9 cellular contexts compared by ENCODE assay signal in the genomic region with DNA sequence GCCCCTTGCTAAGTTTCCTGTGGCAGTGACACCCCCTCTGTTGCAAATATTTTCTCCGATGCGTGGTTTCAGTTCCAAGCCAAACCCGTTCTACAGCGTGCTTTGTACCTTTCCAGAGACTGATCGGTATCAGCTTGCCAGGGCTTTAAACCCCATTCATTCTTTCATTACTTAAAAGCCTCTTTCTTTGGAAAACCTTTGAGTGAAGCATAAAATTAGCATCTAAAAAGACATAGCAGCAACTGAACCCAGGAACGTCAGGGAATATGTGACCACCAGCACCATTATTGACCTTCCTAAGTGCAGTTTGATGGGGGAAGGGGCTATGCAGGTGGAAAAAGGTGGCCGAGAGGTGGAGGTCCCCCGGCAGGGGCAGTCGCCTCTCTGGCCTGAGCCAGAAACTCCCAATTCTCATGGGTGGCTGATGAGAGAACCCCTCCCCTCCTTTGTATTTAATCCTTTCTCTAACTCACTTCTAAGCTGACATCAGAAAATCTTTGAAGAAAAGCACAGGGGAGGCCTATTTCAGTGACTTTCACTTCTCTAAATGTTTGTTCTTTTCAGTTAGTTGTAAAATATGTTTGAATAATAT.
DNase-seq lines count a peak whose midpoint lies in the region; ATAC-seq and TF ChIP-seq lines count a peak whose summit lies in the region.
"Had no signal": no experiment of that assay in that cellular context is flagged by ENCODE, and none has a peak within 500 bp of the region (broad histone marks: within the 10 kb centered on the region; RNA-seq: fewer than 3 reads in every experiment).

No MANE protein-coding gene starts in this region.

- H3K9me3 Mint-ChIP-seq in T-helper 1 cell treated with Interleukin-12 subunit alpha and Interleukin-12 subunit beta and Interleukin-4 antibody, amounts not matched to agents 30 μg/mL and 1 μg/mL, for 36 hours, result peaks cover 18% of the 10 kb centered on the region
- H3K9me3 Mint-ChIP-seq in central memory CD8-positive, alpha-beta T cell, result peaks cover 8% of the 10 kb centered on the region

- H3K36me3 ChIP-seq in prostate gland, result no peaks in the 10 kb centered on the region

- peak overlapping the region; percentile 49 for H3K4me3 Mint-ChIP-seq in T-helper 1 cell treated with Interleukin-12 subunit alpha and Interleukin-12 subunit beta and Interleukin-4 antibody, amounts not matched to agents 30 μg/mL and 1 μg/mL, for 36 hours
- peak overlapping the region; percentile 69 for H3K4me3 Mint-ChIP-seq in central memory CD8-positive, alpha-beta T cell

- H3K27me3 Mint-ChIP-seq in T-helper 1 cell treated with Interleukin-12 subunit alpha and Interleukin-12 subunit beta and Interleukin-4 antibody, amounts not matched to agents 30 μg/mL and 1 μg/mL, for 36 hours (ENCODE audit: low read depth), result peaks cover 5% of the 10 kb centered on the region
- no peaks in the 10 kb centered on the region for H3K27me3 Mint-ChIP-seq in central memory CD8-positive, alpha-beta T cell

- no peak for DNase-seq in T-helper 1 cell
- DNase-seq in central memory CD8-positive, alpha-beta T cell (ENCODE audit: low spot score in 2 of 2), result no peak
- DNase-seq in prostate gland (ENCODE audit: low spot score), result peak; percentile 79
- no peak for DNase-seq in COLO668 (lab: John Stamatoyannopoulos, UW; ENCODE audit: unreplicated experiment)
- no peak for DNase-seq in T1000 (lab: John Stamatoyannopoulos, UW)
- no peak for DNase-seq in ACHN

- peaks cover 17% of the 10 kb centered on the region for H3K4me1 Mint-ChIP-seq in T-helper 1 cell treated with Interleukin-12 subunit alpha and Interleukin-12 subunit beta and Interleukin-4 antibody, amounts not matched to agents 30 μg/mL and 1 μg/mL, for 36 hours (ENCODE audit: low read depth)
- H3K4me1 Mint-ChIP-seq in central memory CD8-positive, alpha-beta T cell, result peaks cover 44% of the 10 kb centered on the region

- no peak for TF ChIP-seq POLR2A in prostate gland (IDR thresholded peaks at IDR 0.05)

- H3K4me1 ChIP-seq in prostate gland (replicated peaks), result no peaks in the 10 kb centered on the region
- H3K4me1 ChIP-seq: A549 had no signal

- no peak for TF ChIP-seq CTCF in prostate gland (IDR thresholded peaks at IDR 0.05)

- H3K27ac ChIP-seq in prostate gland, result peak overlapping the region; percentile 75 to 78
- H3K27ac ChIP-seq: A549 had no signal

- in situ Hi-C loops in ACHN (cut with HindIII; ENCODE audit: low pct_ligation_motif_present, low pct_unique_long_range_greater_than_20kb, low sequenced_read_pairs), result no loop called here

- no peaks in the 10 kb centered on the region for H3K27me3 ChIP-seq in prostate gland (replicated peaks; ENCODE audit: insufficient read depth)

- 15% methylated on average over 9 of the region's 9 CpGs for WGBS in prostate gland

- H3K4me3 ChIP-seq in prostate gland, result peak overlapping the region in 1 of 2 donors; percentile 11
- H3K4me3 ChIP-seq: A549 had no signal

- peak; percentile 40 for ATAC-seq in HG03442 (IDR thresholded peaks at IDR 0.05; ENCODE audit: unreplicated experiment)
- peak; percentile 65 for ATAC-seq in central memory CD8-positive, alpha-beta T cell (replicated peaks; ENCODE audit: extremely low read depth, poor library complexity, severe bottlenecking)
- ATAC-seq: A549 had no signal

- no peak overlapping the region for H3K27ac Mint-ChIP-seq in T-helper 1 cell treated with Interleukin-12 subunit alpha and Interleukin-12 subunit beta and Interleukin-4 antibody, amounts not matched to agents 30 μg/mL and 1 μg/mL, for 36 hours
- H3K27ac Mint-ChIP-seq in central memory CD8-positive, alpha-beta T cell (ENCODE audit: low read depth), result peak overlapping the region; percentile 87

- no peaks in the 10 kb centered on the region for H3K9me3 ChIP-seq in prostate gland

- no peaks in the 10 kb centered on the region for H3K36me3 Mint-ChIP-seq in T-helper 1 cell treated with Interleukin-12 subunit alpha and Interleukin-12 subunit beta and Interleukin-4 antibody, amounts not matched to agents 30 μg/mL and 1 μg/mL, for 36 hours (ENCODE audit: low read depth)
- no peaks in the 10 kb centered on the region for H3K36me3 Mint-ChIP-seq in central memory CD8-positive, alpha-beta T cell (ENCODE audit: insufficient read depth)

- intact Hi-C loops in prostate gland (cut with DNase I), result no loop called here
